In genomic region chr18:73752546-73752945, GRCh38 we compare ENCODE assay signal across 1 cellular context.
TF ChIP-seq lines count a peak whose summit lies in the region.

No MANE protein-coding gene starts in this region.

TF ChIP-seq in SK-N-SH, 30 proteins besides CTCF, POLR2A, EP300 and RAD21 (continued from another document):
- no peak for TF ChIP-seq MEF2A (IDR thresholded peaks at IDR 0.05; ENCODE audit: borderline replicate concordance, low read depth)
